ENCODE assay signal across 10 cellular contexts in genomic region chr16:78045865-78046581, GRCh38. TPM values are rescaled to one million over a fixed set of nuclear protein-coding genes. Genes with fewer than 3 reads are reported as not detected.
DNase-seq lines count a peak whose midpoint lies in the region; TF ChIP-seq lines count a peak whose summit lies in the region.
"Had no signal": no experiment of that assay in that cellular context is flagged by ENCODE, and none has a peak within 500 bp of the region (broad histone marks: within the 10 kb centered on the region; RNA-seq: fewer than 3 reads in every experiment).

No MANE protein-coding gene starts in this region.

- H3K36me3 Mint-ChIP-seq in activated CD4-positive, alpha-beta T cell treated with anti-CD3 and anti-CD28 coated beads, Interleukin-2, amount 10 ng/mL, durations not matched to agents 7 days and 5 days (ENCODE audit: low read depth) = no peaks in the 10 kb centered on the region

- no peak overlapping the region for H3K4me3 Mint-ChIP-seq in activated CD4-positive, alpha-beta T cell treated with anti-CD3 and anti-CD28 coated beads, Interleukin-2, amount 10 ng/mL, durations not matched to agents 7 days and 5 days
- H3K4me3 Mint-ChIP-seq: T-helper 1 cell treated with Interleukin-12 subunit alpha and Interleukin-12 subunit beta and Interleukin-4 antibody, amounts not matched to agents 30 μg/mL and 1 μg/mL, for 36 hours had no signal

- H3K4me1 ChIP-seq in neuronal stem cell (ENCODE audit: control insufficient read depth in 2 of 2, insufficient read depth in 1 of 2, low read depth in 1 of 2, low read length in 2 of 2) = peaks cover 0 to 3% of the 10 kb centered on the region in 2 donors

- no peak overlapping the region for H3K9ac ChIP-seq in neuronal stem cell (ENCODE audit: low read depth, low read length, poor library complexity)

- H3K4me3 ChIP-seq in fibroblast of villous mesenchyme (ENCODE audit: low read depth, low read length) (no peak overlapping the region), neuronal stem cell (ENCODE audit: low read length in 2 of 2) (no peak overlapping the region)

- POLR2A ChIA-PET in activated CD4-positive, alpha-beta T cell treated with anti-CD3 and anti-CD28 coated beads, Interleukin-2, amount 10 ng/mL, durations not matched to agents 7 days and 5 days (lab: Charles Lee) = no interaction called here

- H2AFZ ChIP-seq in neuronal stem cell (ENCODE audit: low read length) = no peak overlapping the region

- no peak overlapping the region for H2BK15ac ChIP-seq in neuronal stem cell (ENCODE audit: low read length)

- TF ChIP-seq CTCF in fibroblast of villous mesenchyme (IDR thresholded peaks at IDR 0.05; ENCODE audit: insufficient read depth, low read depth, low read length) = peak; percentile 17

- no peaks in the 10 kb centered on the region for H3K79me1 ChIP-seq in neuronal stem cell (ENCODE audit: low read depth, low read length)

- no peak overlapping the region for H2BK120ac ChIP-seq in neuronal stem cell (ENCODE audit: low read depth, low read length)

- H2AK5ac ChIP-seq in neuronal stem cell (ENCODE audit: low read depth, low read length) = no peak overlapping the region

- no peak overlapping the region for H2BK12ac ChIP-seq in neuronal stem cell (ENCODE audit: low read length)

- H3K27me3 Mint-ChIP-seq in activated CD4-positive, alpha-beta T cell treated with anti-CD3 and anti-CD28 coated beads, Interleukin-2, amount 10 ng/mL, durations not matched to agents 7 days and 5 days = peaks cover 4% of the 10 kb centered on the region

- H3K27me3 ChIP-seq in neuronal stem cell (ENCODE audit: control insufficient read depth in 3 of 3, insufficient read depth in 3 of 3, low read depth in 1 of 3, low read length in 3 of 3) = peaks cover 0 to 2% (median 0%) of the 10 kb centered on the region in 3 experiments

- no peak overlapping the region for H3K27ac Mint-ChIP-seq in activated CD4-positive, alpha-beta T cell treated with anti-CD3 and anti-CD28 coated beads, Interleukin-2, amount 10 ng/mL, durations not matched to agents 7 days and 5 days
- H3K27ac Mint-ChIP-seq: T-helper 1 cell treated with Interleukin-12 subunit alpha and Interleukin-12 subunit beta and Interleukin-4 antibody, amounts not matched to agents 30 μg/mL and 1 μg/mL, for 36 hours had no signal

- no peaks in the 10 kb centered on the region for H3K4me1 Mint-ChIP-seq in activated CD4-positive, alpha-beta T cell treated with anti-CD3 and anti-CD28 coated beads, Interleukin-2, amount 10 ng/mL, durations not matched to agents 7 days and 5 days

- no peak overlapping the region for H3K4ac ChIP-seq in neuronal stem cell (ENCODE audit: low read length)

- no peak overlapping the region for H4K91ac ChIP-seq in neuronal stem cell (ENCODE audit: low read depth, low read length, poor library complexity)

- H3K23ac ChIP-seq in neuronal stem cell (ENCODE audit: low read depth, low read length, poor library complexity) = no peak overlapping the region

- peak; percentile 58 for DNase-seq in activated CD8-positive, alpha-beta memory T cell treated with anti-CD3 and anti-CD28 coated beads for 24 hours
- no peak for DNase-seq in activated CD8-positive, alpha-beta memory T cell treated with anti-CD3 and anti-CD28 coated beads, Interleukin-2, amount 50 U/mL, for 4 hours
- peak; percentile 47 for DNase-seq in activated CD4-positive, alpha-beta T cell treated with anti-CD3 and anti-CD28 coated beads, Interleukin-2, amount 10 ng/mL, durations not matched to agents 7 days and 5 days
- DNase-seq in fibroblast of villous mesenchyme (ENCODE audit: low read depth) (peak; percentile 72), neuronal stem cell (ENCODE audit: low spot score) (peak; percentile 85), NCI-H446 treated with DMSO at 0.1 percent for 48 hours (lab: John Stamatoyannopoulos, UW) (no peak), SHP77 (lab: John Stamatoyannopoulos, UW) (no peak), NCI-H510A (lab: John Stamatoyannopoulos, UW) (no peak)

- H3K4me2 ChIP-seq in neuronal stem cell (ENCODE audit: insufficient read depth, low read length, poor library complexity, severe bottlenecking) = peak overlapping the region; percentile 64

- no peaks in the 10 kb centered on the region for H3K9me3 ChIP-seq in neuronal stem cell (replicated peaks in 1 of 2; ENCODE audit: control insufficient read depth in 2 of 2, insufficient read depth in 1 of 2, low read depth in 1 of 2, low read length in 2 of 2)

- H3K27ac ChIP-seq in neuronal stem cell (replicated peaks; ENCODE audit: low read length) = no peak overlapping the region

- H3K14ac ChIP-seq in neuronal stem cell (ENCODE audit: low read length) = no peak overlapping the region

- WGBS in neuronal stem cell (ENCODE audit: extremely low coverage in 2 of 2, insufficient read length in 2 of 2, insufficient replicate concordance in 1 of 2), 2 donors = no CpG with 5 or more reads among the region's 45 CpGs

- H3K36me3 ChIP-seq in neuronal stem cell (replicated peaks in 1 of 2; ENCODE audit: control insufficient read depth in 2 of 2, insufficient read depth in 2 of 2, low read length in 2 of 2) = no peaks in the 10 kb centered on the region

- no peaks in the 10 kb centered on the region for H3K9me3 Mint-ChIP-seq in activated CD4-positive, alpha-beta T cell treated with anti-CD3 and anti-CD28 coated beads, Interleukin-2, amount 10 ng/mL, durations not matched to agents 7 days and 5 days
- H3K9me3 Mint-ChIP-seq: T-helper 1 cell treated with Interleukin-12 subunit alpha and Interleukin-12 subunit beta and Interleukin-4 antibody, amounts not matched to agents 30 μg/mL and 1 μg/mL, for 36 hours had no signal

- H2BK5ac ChIP-seq in neuronal stem cell (ENCODE audit: low read length) = no peak overlapping the region

- H4K8ac ChIP-seq in neuronal stem cell (ENCODE audit: low read depth, low read length) = no peak overlapping the region

- CTCF ChIA-PET in activated CD4-positive, alpha-beta T cell treated with anti-CD3 and anti-CD28 coated beads, Interleukin-2, amount 10 ng/mL, durations not matched to agents 7 days and 5 days (lab: Charles Lee) = no interaction called here

- H3K18ac ChIP-seq in neuronal stem cell (ENCODE audit: low read length) = no peak overlapping the region

RNA-seq across cellular contexts. Expression of gene CLEC3A, which starts 23.7 kb away (rescaled TPM):
- not detected for total RNA-seq in activated CD4-positive, alpha-beta T cell treated with anti-CD3 and anti-CD28 coated beads, Interleukin-2, amount 10 ng/mL, durations not matched to agents 7 days and 5 days
- total RNA-seq in fibroblast of villous mesenchyme = not detected in 2 replicates
- polyA plus RNA-seq in neuronal stem cell (2013, experiment 1 of 2) = 0.03 TPM
- polyA plus RNA-seq in neuronal stem cell (2013, experiment 2 of 2) = not detected
- polyA plus RNA-seq: BJ had no signal

RNA-seq across cellular contexts. Expression of gene WWOX, which starts 53.4 kb away (rescaled TPM):
- total RNA-seq in activated CD4-positive, alpha-beta T cell treated with anti-CD3 and anti-CD28 coated beads, Interleukin-2, amount 10 ng/mL, durations not matched to agents 7 days and 5 days = 10 to 100 TPM; 22.2 to 28.9 TPM
- 8.2 and 10.6 TPM in 2 replicates for total RNA-seq in fibroblast of villous mesenchyme
- 29.3 TPM for polyA plus RNA-seq in neuronal stem cell (2013, experiment 1 of 2)
- 28.6 TPM for polyA plus RNA-seq in neuronal stem cell (2013, experiment 2 of 2)

Comparison
In these comparisons a context has a peak if more than half of its experiments do, and no peak if none do; other contexts are left out.
1. DNase-seq: peak in activated CD8-positive, alpha-beta memory T cell treated with anti-CD3 and anti-CD28 coated beads for 24 hours (single experiment), activated CD4-positive, alpha-beta T cell treated with anti-CD3 and anti-CD28 coated beads, Interleukin-2, amount 10 ng/mL, durations not matched to agents 7 days and 5 days (single experiment), fibroblast of villous mesenchyme (single experiment) and neuronal stem cell (single experiment); none in activated CD8-positive, alpha-beta memory T cell treated with anti-CD3 and anti-CD28 coated beads, Interleukin-2, amount 50 U/mL, for 4 hours (single experiment), NCI-H446 treated with DMSO at 0.1 percent for 48 hours (single experiment), SHP77 (0 of 2) and NCI-H510A (single experiment).